21 cellular contexts compared by ENCODE assay signal in genomic region chr6:137510923-137511322, GRCh38. TPM values are rescaled to one million over a fixed set of nuclear protein-coding genes. Genes with fewer than 3 reads are reported as not detected.
DNase-seq lines count a peak whose midpoint lies in the region; ATAC-seq and TF ChIP-seq lines count a peak whose summit lies in the region.
"Had no signal": no experiment of that assay in that cellular context is flagged by ENCODE, and none has a peak within 500 bp of the region (broad histone marks: within the 10 kb centered on the region; RNA-seq: fewer than 3 reads in every experiment).

No MANE protein-coding gene starts in this region.

- H3K36me3 Mint-ChIP-seq in activated CD4-positive, alpha-beta T cell treated with anti-CD3 and anti-CD28 coated beads, Interleukin-2, amount 10 ng/mL, durations not matched to agents 24 days and 14 days (ENCODE audit: low read depth), result peaks cover 1% of the 10 kb centered on the region
- H3K36me3 Mint-ChIP-seq: CD14-positive monocyte had no signal

- no peak overlapping the region for H3K4me3 Mint-ChIP-seq in activated CD4-positive, alpha-beta T cell treated with anti-CD3 and anti-CD28 coated beads, Interleukin-2, amount 10 ng/mL, durations not matched to agents 24 days and 14 days
- H3K4me3 Mint-ChIP-seq: CD4-positive, alpha-beta memory T cell; CD4-positive, CD25-positive, alpha-beta regulatory T cell; CD8-positive, alpha-beta memory T cell had no signal

- in situ Hi-C loops in Caki2 (cut with HindIII; ENCODE audit: low pct_unique_long_range_greater_than_20kb, low sequenced_read_pairs), result no loop called here

- H3K9me3 ChIP-seq in HEK293 (ENCODE audit: control insufficient read depth, insufficient read depth, low read depth, low read length) (no peaks in the 10 kb centered on the region), lower lobe of right lung (peaks cover 8% of the 10 kb centered on the region)
- H3K9me3 ChIP-seq: BE2C had no signal

- H3K4me1 ChIP-seq in HEK293 (ENCODE audit: control insufficient read depth, insufficient read depth, low read length) (no peaks in the 10 kb centered on the region), lower lobe of right lung (no peaks in the 10 kb centered on the region)
- H3K4me1 ChIP-seq: BE2C had no signal

- no peak for TF ChIP-seq CTCF in HEK293 (tag by site-specific recombination; IDR thresholded peaks at IDR 0.05)
- TF ChIP-seq CTCF in LNCaP clone FGC (IDR thresholded peaks at IDR 0.05; ENCODE audit: control insufficient read depth, extremely low read depth, insufficient read depth), result no peak
- TF ChIP-seq CTCF in lower lobe of right lung (IDR thresholded peaks at IDR 0.05), result no peak

- peaks cover 62% of the 10 kb centered on the region for H3K27me3 ChIP-seq in lower lobe of right lung (ENCODE audit: low read depth)
- H3K27me3 ChIP-seq: BLaER1 had no signal

- DNase-seq in activated CD4-positive, alpha-beta T cell treated with anti-CD3 and anti-CD28 coated beads, Interleukin-2, amount 10 ng/mL, durations not matched to agents 24 days and 14 days, result peak; percentile 5
- DNase-seq in activated CD4-positive, alpha-beta T cell treated with anti-CD3 and anti-CD28 coated beads for 4 hours, result no peak
- DNase-seq in Caki2 (ENCODE audit: low read depth), result peak; percentile 21
- DNase-seq in LNCaP clone FGC (ENCODE audit: low read depth), result peak; percentile 11
- DNase-seq in activated naive CD4-positive, alpha-beta T cell treated with Interleukin-2 at 50 U/mL for 16 hours, result no peak
- DNase-seq in lower lobe of right lung, result no peak
- DNase-seq: 8988T; BE2C; C1 segment of cervical spinal cord; Calu3; CD4-positive, alpha-beta memory T cell; CD4-positive, CD25-positive, alpha-beta regulatory T cell; CD8-positive, alpha-beta memory T cell; COR-L47; DMS79 treated with DMSO at 0.1 percent for 48 hours; GF-D8 had no signal

- CTCF ChIA-PET in HEK293 (lab: Yijun Ruan, JAX), result interaction anchor here (0.7 kb wide), 1 partner anchor 9 kb away, joined by 4 read pairs; no protein-coding TSS in a partner anchor

- H3K9me3 Mint-ChIP-seq in activated CD4-positive, alpha-beta T cell treated with anti-CD3 and anti-CD28 coated beads, Interleukin-2, amount 10 ng/mL, durations not matched to agents 24 days and 14 days, result peaks cover 11% of the 10 kb centered on the region

- H3K27ac Mint-ChIP-seq in activated CD4-positive, alpha-beta T cell treated with anti-CD3 and anti-CD28 coated beads, Interleukin-2, amount 10 ng/mL, durations not matched to agents 24 days and 14 days, result no peak overlapping the region
- H3K27ac Mint-ChIP-seq: CD14-positive monocyte; CD4-positive, alpha-beta memory T cell; CD4-positive, CD25-positive, alpha-beta regulatory T cell; CD8-positive, alpha-beta memory T cell had no signal

- ATAC-seq in lower lobe of right lung, result no peak
- no peak for ATAC-seq in HG03521 (IDR thresholded peaks at IDR 0.05; ENCODE audit: unreplicated experiment)

- POLR2A ChIA-PET in HEK293 (lab: Yijun Ruan, JAX), result no interaction called here

- H3K4me1 Mint-ChIP-seq in activated CD4-positive, alpha-beta T cell treated with anti-CD3 and anti-CD28 coated beads, Interleukin-2, amount 10 ng/mL, durations not matched to agents 24 days and 14 days, result no peaks in the 10 kb centered on the region
- H3K4me1 Mint-ChIP-seq: CD14-positive monocyte; CD4-positive, CD25-positive, alpha-beta regulatory T cell; CD8-positive, alpha-beta memory T cell had no signal

- peaks cover 62% of the 10 kb centered on the region for H3K27me3 Mint-ChIP-seq in activated CD4-positive, alpha-beta T cell treated with anti-CD3 and anti-CD28 coated beads, Interleukin-2, amount 10 ng/mL, durations not matched to agents 24 days and 14 days

- H3K36me3 ChIP-seq in HEK293 (ENCODE audit: control insufficient read depth in 2 of 2, insufficient read depth in 1 of 2, low read length in 2 of 2) (no peaks in the 10 kb centered on the region), lower lobe of right lung (no peaks in the 10 kb centered on the region)
- H3K36me3 ChIP-seq: BE2C, BLaER1 had no signal

- H3K4me3 ChIP-seq in HEK293 (ENCODE audit: low read depth, low read length) (no peak overlapping the region), LNCaP clone FGC (ENCODE audit: low read depth, low read length) (no peak overlapping the region), lower lobe of right lung (no peak overlapping the region)
- H3K4me3 ChIP-seq: BLaER1 had no signal

- intact Hi-C loops in activated CD4-positive, alpha-beta T cell treated with anti-CD3 and anti-CD28 coated beads, Interleukin-2, amount 10 ng/mL, durations not matched to agents 24 days and 14 days (cut with micrococcal nuclease), result no loop called here
- intact Hi-C loops in lower lobe of right lung (cut with DNase I), result no loop called here

- H3K27ac ChIP-seq in HEK293 (ENCODE audit: extremely low read depth, low read depth, low read length), result no peak overlapping the region
- H3K27ac ChIP-seq in lower lobe of right lung, result no peak overlapping the region
- H3K27ac ChIP-seq: BLaER1 had no signal

TF ChIP-seq in HEK293, 187 proteins besides CTCF, POLR2A, EP300 and RAD21:
- peak; percentile 48 for TF ChIP-seq SETDB1 (IDR thresholded peaks at IDR 0.05; ENCODE audit: insufficient read length, low read length)
- no peak for TF ChIP-seq SALL2 (tag by site-specific recombination; IDR thresholded peaks at IDR 0.05; ENCODE audit: borderline replicate concordance)
- no peak for TF ChIP-seq ZNF555 (tag by site-specific recombination; conservative IDR thresholded peaks at IDR 0.05)

RNA-seq across cellular contexts. Expression of gene OLIG3, which starts 16.7 kb away (rescaled TPM):
- total RNA-seq in activated CD4-positive, alpha-beta T cell treated with anti-CD3 and anti-CD28 coated beads, Interleukin-2, amount 10 ng/mL, durations not matched to agents 24 days and 14 days, result not detected in 2 replicates
- not detected in 2 replicates for total RNA-seq in Caki2 (2014; rRNA removed; shearing (Covaris generic); ENCODE audit: low replicate concordance)
- not detected for total RNA-seq in lower lobe of right lung
- total RNA-seq: A673; Calu3; CD4-positive, alpha-beta memory T cell; CD4-positive, CD25-positive, alpha-beta regulatory T cell had no signal

Comparison
In these comparisons a context has a peak if more than half of its experiments do, and no peak if none do; other contexts are left out.
1. DNase-seq: peak in activated CD4-positive, alpha-beta T cell treated with anti-CD3 and anti-CD28 coated beads, Interleukin-2, amount 10 ng/mL, durations not matched to agents 24 days and 14 days (single experiment), Caki2 (single experiment) and LNCaP clone FGC (single experiment); none in activated CD4-positive, alpha-beta T cell treated with anti-CD3 and anti-CD28 coated beads for 4 hours (0 of 2), activated naive CD4-positive, alpha-beta T cell treated with Interleukin-2 at 50 U/mL for 16 hours (single experiment) and lower lobe of right lung (single experiment).